7 cellular contexts compared by ENCODE assay signal in the genomic region with DNA sequence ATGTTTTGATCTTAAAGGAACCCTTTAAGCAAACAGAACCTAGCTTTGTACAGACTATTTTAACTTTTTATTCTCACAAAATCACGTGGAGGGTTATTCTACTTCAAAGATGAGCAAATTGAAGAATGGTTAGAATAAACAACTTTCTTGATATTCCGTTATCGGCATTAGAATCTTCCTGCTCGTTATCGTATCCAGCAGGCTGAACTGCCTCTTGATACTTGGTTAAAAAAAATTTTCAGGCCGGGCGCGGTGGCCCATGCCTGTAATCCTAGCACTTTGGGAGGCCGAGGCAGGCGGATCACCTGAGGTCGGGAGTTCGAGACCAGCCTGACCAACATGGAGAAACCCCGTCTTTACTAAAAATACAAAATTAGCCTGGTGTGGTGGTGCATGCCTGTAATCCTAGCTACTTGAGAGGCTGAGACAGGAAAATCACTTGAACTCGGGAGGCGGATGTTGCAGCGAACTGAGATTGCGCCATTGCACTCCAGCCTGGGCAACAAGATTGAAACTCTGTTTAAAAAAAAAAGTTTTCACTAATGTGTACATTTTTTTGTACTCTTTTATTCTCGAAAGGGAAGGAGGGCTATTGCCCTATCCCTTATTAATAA. TPM values are rescaled to one million over a fixed set of nuclear protein-coding genes. Genes with fewer than 3 reads are reported as not detected.
DNase-seq lines count a peak whose midpoint lies in the region; ATAC-seq and TF ChIP-seq lines count a peak whose summit lies in the region.
"Not testable (repeated sequence)": the region's sequence is repeated elsewhere in the genome, so short reads cannot be mapped to it uniquely, and the experiment has no call there.

No MANE protein-coding gene starts in this region.

- in situ Hi-C loops in gastrocnemius medialis (cut with MboI; ENCODE audit: low sequenced_read_pairs in 4 of 4) = not testable (repeated sequence)

- not testable (repeated sequence) for H3K27ac Mint-ChIP-seq in T-cell
- peak overlapping the region; percentile 69 for H3K27ac Mint-ChIP-seq in mesothelial cell of epicardium

- not testable (repeated sequence) for H3K27me3 Mint-ChIP-seq in T-cell
- peaks cover 27% of the 10 kb centered on the region for H3K27me3 Mint-ChIP-seq in mesothelial cell of epicardium (ENCODE audit: low read depth)

- intact Hi-C loops in gastrocnemius medialis (cut with DNase I; ENCODE audit: low total_unique reads) = not testable (repeated sequence)

- peak overlapping the region; percentile 78 for H3K27ac ChIP-seq in duodenal mucosa (ENCODE audit: low read depth, low read length)
- peak overlapping the region in 3 of 4 donors; percentile 15 to 97 (median 37) for H3K27ac ChIP-seq in gastroesophageal sphincter
- H3K27ac ChIP-seq in gastrocnemius medialis = peak overlapping the region; percentile 48 to 100 (median 75)

- CTCF ChIA-PET in T-cell (lab: Charles Lee) = interaction anchor here (0.6 to 2.4 kb wide), 7 partner anchors 11 to 139 kb away, joined by 3 to 9 read pairs (median 4); no protein-coding TSS in a partner anchor

- not testable (repeated sequence) for ATAC-seq in T-cell (replicated peaks in 1 of 4); gastroesophageal sphincter; gastrocnemius medialis

- TF ChIP-seq CTCF in gastroesophageal sphincter (IDR thresholded peaks at IDR 0.05); mesothelial cell of epicardium (IDR thresholded peaks at IDR 0.05; ENCODE audit: unreplicated experiment); gastrocnemius medialis (IDR thresholded peaks at IDR 0.05 in 4 of 5, conservative IDR thresholded peaks at IDR 0.05 in 1 of 5): not testable (repeated sequence)

- not testable (repeated sequence) for H3K9me3 Mint-ChIP-seq in T-cell, mesothelial cell of epicardium

- peaks cover 35% of the 10 kb centered on the region for H3K36me3 Mint-ChIP-seq in T-cell
- peaks cover 17% of the 10 kb centered on the region for H3K36me3 Mint-ChIP-seq in mesothelial cell of epicardium

- DNase-seq in GM04504 (ENCODE audit: low read depth) (peak; percentile 32), T-cell (peak in 14 of 34 experiments; percentile 22 to 72 (median 38)), amniotic epithelial cell (ENCODE audit: low read depth) (peak; percentile 63)
- not testable (repeated sequence) for DNase-seq in mesothelial cell of epicardium (ENCODE audit: low spot score in 2 of 2, unreplicated experiment in 2 of 2); gastrocnemius medialis

- H3K4me1 ChIP-seq in duodenal mucosa (ENCODE audit: control insufficient read depth in 1 of 2, insufficient read depth in 2 of 2, low read length in 2 of 2) (peaks cover 35 to 40% of the 10 kb centered on the region in 2 donors), gastroesophageal sphincter (peaks cover 0 to 33% (median 14%) of the 10 kb centered on the region in 3 donors), gastrocnemius medialis (peaks cover 30 to 34% of the 10 kb centered on the region in 2 donors)

- not testable (repeated sequence) for H3K9me3 ChIP-seq in duodenal mucosa (ENCODE audit: control insufficient read depth in 1 of 2, low read length in 2 of 2); gastroesophageal sphincter; gastrocnemius medialis

- H3K4me1 Mint-ChIP-seq in T-cell (peaks cover 35 to 48% (median 47%) of the 10 kb centered on the region in 3 donors), mesothelial cell of epicardium (peaks cover 43% of the 10 kb centered on the region)

- TF ChIP-seq POLR2A in gastroesophageal sphincter (IDR thresholded peaks at IDR 0.05) = peak; percentile 26 to 54
- TF ChIP-seq POLR2A in gastrocnemius medialis (IDR thresholded peaks at IDR 0.05) = not testable (repeated sequence)

- peaks cover 22 to 23% of the 10 kb centered on the region in 2 donors for H3K36me3 ChIP-seq in duodenal mucosa (ENCODE audit: control insufficient read depth in 1 of 2, insufficient read depth in 2 of 2, low read length in 2 of 2)
- peaks cover 0 to 15% of the 10 kb centered on the region in 2 donors for H3K36me3 ChIP-seq in gastroesophageal sphincter
- H3K36me3 ChIP-seq in gastrocnemius medialis = peaks cover 2 to 14% of the 10 kb centered on the region in 2 donors

- WGBS in gastroesophageal sphincter (ENCODE audit: low coverage in 1 of 2), 2 donors = 80 to 83% methylated on average over 14 to 17 of the region's 18 CpGs

- POLR2A ChIA-PET in T-cell (lab: Charles Lee) = interaction anchor here (0.6 to 5.2 kb wide), 16 partner anchors 7 to 156 kb away, joined by 3 to 52 read pairs (median 10); a partner anchor contains a TSS

- not testable (repeated sequence) for TF ChIP-seq EP300 in gastroesophageal sphincter (IDR thresholded peaks at IDR 0.05)

- not testable (repeated sequence) for H3K27me3 ChIP-seq in duodenal mucosa (ENCODE audit: control insufficient read depth in 1 of 2, insufficient read depth in 2 of 2, low read length in 2 of 2); gastroesophageal sphincter; gastrocnemius medialis

- peak overlapping the region in 1 of 2 donors; percentile 100 for H3K9ac ChIP-seq in duodenal mucosa (ENCODE audit: low read depth in 1 of 2, low read length in 2 of 2)

- H3K4me3 Mint-ChIP-seq in T-cell (peak overlapping the region in 2 of 3 donors; percentile 28 to 32), mesothelial cell of epicardium (peak overlapping the region; percentile 14)

- H3K4me3 ChIP-seq in duodenal mucosa (ENCODE audit: low read depth in 1 of 2, low read length in 2 of 2) (peak overlapping the region; percentile 32 to 40), gastrocnemius medialis (peak overlapping the region in 1 of 4 donors; percentile 95)
- H3K4me3 ChIP-seq in gastroesophageal sphincter = not testable (repeated sequence)

RNA-seq across cellular contexts. Expression of a gene that starts 4.0 kb away (rescaled TPM):
- total RNA-seq in T-cell (1,000 to 10,000 TPM in 2 of 5 donors, 10 to 100 TPM in 3; 20.4 to 2,951 (median 27.1) TPM), gastroesophageal sphincter (100 to 1,000 TPM in 3 of 4 donors, 10 to 100 TPM in 1; 78.0 to 286 (median 179) TPM), mesothelial cell of epicardium (789 to 796 TPM (median 796 TPM) in 3 replicates), gastrocnemius medialis (100 to 1,000 TPM in 1 of 4 donors, 10 to 100 TPM in 3; 16.3 to 110 (median 53.5) TPM)
